In genomic region chr11:798093-798713, GRCh38 we compare ENCODE assay signal across 8 cellular contexts. TPM values are rescaled to one million over a fixed set of nuclear protein-coding genes. Genes with fewer than 3 reads are reported as not detected.
DNase-seq lines count a peak whose midpoint lies in the region; ATAC-seq and TF ChIP-seq lines count a peak whose summit lies in the region.

TSS of gene SLC25A22 (minus strand) at chr11:798281. CDS start at chr11:795006, 3,275 bp downstream.

- peak; percentile 69 for DNase-seq in NK-92 treated with Interleukin-12 subunit alpha and Interleukin-12 subunit beta, amount 100 ng/mL, for 24 hours (lab: John Stamatoyannopoulos, UW)
- DNase-seq in NK-92 (lab: John Stamatoyannopoulos, UW; ENCODE audit: unreplicated experiment) (no peak), NCI-H2171 (lab: John Stamatoyannopoulos, UW) (peak; percentile 56), kidney epithelial cell (ENCODE audit: low read depth) (no peak)
- peak; percentile 64 for DNase-seq in activated CD4-positive, CD25-positive, alpha-beta regulatory T cell treated with anti-CD3 and anti-CD28 coated beads, Interleukin-2, amount 50 U/mL, for 16 hours (ENCODE audit: low read depth, low spot score)
- DNase-seq in central memory CD8-positive, alpha-beta T cell (ENCODE audit: low spot score in 2 of 2): peak; percentile 77 to 81
- DNase-seq in stimulated activated CD4-positive, alpha-beta T cell treated with anti-CD3 and anti-CD28 coated beads, Interleukin-15, amount 100 ng/mL, for 48 hours (ENCODE audit: low read depth in 2 of 2): peak; percentile 60 to 82

- peak within 1 kb of the TSS; percentile 91 for H3K4me3 Mint-ChIP-seq in central memory CD8-positive, alpha-beta T cell

- no peaks in the 10 kb centered on the region for H3K36me3 ChIP-seq in kidney epithelial cell (ENCODE audit: control insufficient read depth, insufficient read depth, low read length)

- H3K4me3 ChIP-seq in kidney epithelial cell (ENCODE audit: low read depth, low read length): peak within 1 kb of the TSS; percentile 71

- H3K27ac Mint-ChIP-seq in central memory CD8-positive, alpha-beta T cell (ENCODE audit: low read depth): peak within 1 kb of the TSS; percentile 92

- TF ChIP-seq CTCF in kidney epithelial cell (IDR thresholded peaks at IDR 0.05; ENCODE audit: insufficient read depth, low read length, poor library complexity, severe bottlenecking): no peak

- ATAC-seq in HG02981 (IDR thresholded peaks at IDR 0.05; ENCODE audit: unreplicated experiment): peak; percentile 56
- peak; percentile 50 for ATAC-seq in central memory CD8-positive, alpha-beta T cell (replicated peaks; ENCODE audit: extremely low read depth, poor library complexity, severe bottlenecking)

- H3K27me3 ChIP-seq in kidney epithelial cell (ENCODE audit: control insufficient read depth, insufficient read depth, low read length): no peaks in the 10 kb centered on the region

- H3K9me3 Mint-ChIP-seq in central memory CD8-positive, alpha-beta T cell: no peaks in the 10 kb centered on the region

- peaks cover 15% of the 10 kb centered on the region for H3K4me1 Mint-ChIP-seq in central memory CD8-positive, alpha-beta T cell

- no peaks in the 10 kb centered on the region for H3K27me3 Mint-ChIP-seq in central memory CD8-positive, alpha-beta T cell

- H3K36me3 Mint-ChIP-seq in central memory CD8-positive, alpha-beta T cell (ENCODE audit: insufficient read depth): peaks cover 14% of the 10 kb centered on the region

RNA-seq across cellular contexts. Expression of gene SLC25A22, which starts in this region (rescaled TPM):
- 17.1 and 19.8 TPM in 2 replicates for total RNA-seq in kidney epithelial cell

Comparison
In these comparisons a context has a peak if more than half of its experiments do, and no peak if none do; other contexts are left out.
1. DNase-seq: peak in NK-92 treated with Interleukin-12 subunit alpha and Interleukin-12 subunit beta, amount 100 ng/mL, for 24 hours (single experiment), NCI-H2171 (single experiment), activated CD4-positive, CD25-positive, alpha-beta regulatory T cell treated with anti-CD3 and anti-CD28 coated beads, Interleukin-2, amount 50 U/mL, for 16 hours (single experiment), central memory CD8-positive, alpha-beta T cell (2 of 2) and stimulated activated CD4-positive, alpha-beta T cell treated with anti-CD3 and anti-CD28 coated beads, Interleukin-15, amount 100 ng/mL, for 48 hours (2 of 2); none in NK-92 (single experiment) and kidney epithelial cell (single experiment).